In the genomic region with DNA sequence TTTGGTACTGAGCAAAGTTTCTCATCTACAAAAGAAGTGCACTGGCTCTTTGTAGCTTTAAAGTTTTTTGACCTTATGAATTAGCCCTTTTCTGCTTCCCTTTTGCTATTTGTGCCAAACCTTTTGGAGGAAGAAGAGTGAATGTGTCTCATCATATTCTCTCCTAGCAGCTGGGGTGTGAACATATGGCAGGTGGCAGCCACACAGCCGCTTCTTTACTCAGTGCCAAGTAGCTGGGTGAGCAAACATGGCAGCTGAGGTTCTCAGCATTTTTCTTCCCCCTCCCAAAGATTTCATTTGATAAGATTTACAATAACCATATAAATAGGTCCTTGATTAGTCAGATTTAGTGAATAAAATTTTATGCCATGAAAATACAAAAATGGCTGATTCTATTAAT, we compare ENCODE assay signal across 16 cellular contexts.
"Had no signal": no experiment of that assay in that cellular context is flagged by ENCODE, and none has a peak within 500 bp of the region (broad histone marks: within the 10 kb centered on the region; RNA-seq: fewer than 3 reads in every experiment).

No MANE protein-coding gene starts in this region.

- H3K9me3 Mint-ChIP-seq: nephron progenitor cell had no signal

- DNase-seq: activated CD4-positive, alpha-beta T cell treated with anti-CD3 and anti-CD28 coated beads for 4 hours; effector CD8-positive, alpha-beta T cell; foreskin melanocyte; heart left ventricle; mammary epithelial cell; nephron progenitor cell; psoas muscle; stimulated activated CD4-positive, alpha-beta T cell treated with anti-CD3 and anti-CD28 coated beads, Interleukin-2, amount 100 ng/mL, for 24 hours; stimulated activated naive CD4-positive, alpha-beta T cell; substantia nigra; T1000; trophoblast cell had no signal

- H3K4me1 Mint-ChIP-seq: nephron progenitor cell had no signal

- H3K4me3 ChIP-seq: ascending aorta, heart left ventricle, psoas muscle had no signal

- H3K4me3 Mint-ChIP-seq: nephron progenitor cell had no signal

- H3K9me3 ChIP-seq: ascending aorta, heart left ventricle, psoas muscle had no signal

- H3K27ac Mint-ChIP-seq: activated T-helper 2 cell treated with anti-CD3 and anti-CD28 coated beads, Interferon-gamma antibody, Interleukin-2, Interleukin-4, amounts not matched to agents 10 μg/mL and 5 μg/mL and 100 μg/mL, durations not matched to agents 14 hours and 24 hours and 36 hours; nephron progenitor cell had no signal

- H3K27ac ChIP-seq: ascending aorta, heart left ventricle, psoas muscle had no signal

- H3K27me3 ChIP-seq: ascending aorta, heart left ventricle had no signal

- ATAC-seq: heart left ventricle, left lobe of liver, psoas muscle, sciatic nerve had no signal

- H3K4me1 ChIP-seq: ascending aorta, psoas muscle had no signal
